Comparison of ENCODE assay signal across 8 cellular contexts in genomic region chr19:49546825-49547565, GRCh38. TPM values are rescaled to one million over a fixed set of nuclear protein-coding genes. Genes with fewer than 3 reads are reported as not detected.
DNase-seq lines count a peak whose midpoint lies in the region; ATAC-seq and TF ChIP-seq lines count a peak whose summit lies in the region.

No MANE protein-coding gene starts in this region.

- H3K27ac ChIP-seq in Panc1 (ENCODE audit: low read length) (no peak overlapping the region), neutrophil (no peak overlapping the region)

- H3K4me1 ChIP-seq in Panc1 (ENCODE audit: control insufficient read depth, insufficient read depth, low read length) (peaks cover 3% of the 10 kb centered on the region; the same call in 1 of the 2 replicates), neutrophil (ENCODE audit: control insufficient read depth in 1 of 2, insufficient read depth in 1 of 2, low read depth in 1 of 2, low read length in 1 of 2) (no peaks in the 10 kb centered on the region)

- CTCF ChIA-PET in Panc1 (lab: Charles Lee) = interaction anchor here (0.6 to 1.6 kb wide), 5 partner anchors 19 to 73 kb away, joined by 3 to 9 read pairs (median 4); partner anchors contain the start of genes FLT3LG and RCN3

- ATAC-seq in Panc1 = peak; percentile 90
- ATAC-seq in HG03442 (IDR thresholded peaks at IDR 0.05; ENCODE audit: unreplicated experiment) = no peak
- ATAC-seq in HG03196 (IDR thresholded peaks at IDR 0.05; ENCODE audit: unreplicated experiment) = no peak

- no peaks in the 10 kb centered on the region for H3K9me3 ChIP-seq in Panc1 (ENCODE audit: control insufficient read depth, insufficient read depth, low read depth, low read length)
- H3K9me3 ChIP-seq in neutrophil = no peaks in the 10 kb centered on the region

- POLR2A ChIA-PET in Panc1 (lab: Charles Lee) = interaction anchor here (0.5 to 0.7 kb wide), 4 partner anchors 11 to 95 kb away, joined by 3 read pairs; partner anchors contain the start of gene SCAF1

- no TSS peak for BruUV-seq in Panc1 (replicated peaks; lab: Mats Ljungman, UMichigan)

- peak; percentile 89 for DNase-seq in EL
- DNase-seq in Kasumi-1 (lab: John Stamatoyannopoulos, UW) = peak; percentile 90 to 92
- DNase-seq in Panc1 (ENCODE audit: low read depth, low spot score) = no peak
- peak; percentile 59 for DNase-seq in activated gamma-delta T cell treated with anti-CD3 and anti-CD28 coated beads, Interleukin-2, amount 50 U/mL, for 16 hours (ENCODE audit: low read depth)
- peak; percentile 83 to 95 for DNase-seq in foreskin fibroblast

- intact Hi-C loops in Panc1 (cut with micrococcal nuclease; ENCODE audit: unreplicated experiment) = loop anchor here (2.0 kb wide), 1 partner anchor 44 kb away; no protein-coding TSS in a partner anchor

- H3K4me3 ChIP-seq in Panc1 (ENCODE audit: low read depth in 2 of 2, low read length in 2 of 2) (peak overlapping the region in 1 of 2 experiments; percentile 35; a peak in 2 of 4 replicates), foreskin fibroblast (ENCODE audit: low read depth in 1 of 2, low read length in 2 of 2) (no peak overlapping the region), neutrophil (ENCODE audit: low read depth in 1 of 2, low read length in 1 of 2) (no peak overlapping the region)

- in situ Hi-C loops in Panc1 (cut with HindIII; ENCODE audit: low pct_unique_long_range_greater_than_20kb, low sequenced_read_pairs) = no loop called here

- H3K36me3 ChIP-seq in Panc1 (ENCODE audit: control insufficient read depth, insufficient read depth, low read length) = no peaks in the 10 kb centered on the region
- peaks cover 50% of the 10 kb centered on the region for H3K36me3 ChIP-seq in neutrophil

- no peak; the same call in 1 of the 2 replicates for TF ChIP-seq CTCF in Panc1 (IDR thresholded peaks at IDR 0.05)
- peak; percentile 81 for TF ChIP-seq CTCF in foreskin fibroblast (IDR thresholded peaks at IDR 0.05; ENCODE audit: low read depth, low read length)
- TF ChIP-seq CTCF in neutrophil (IDR thresholded peaks at IDR 0.05) = peak; percentile 83

- H3K27me3 ChIP-seq in Panc1 (ENCODE audit: control insufficient read depth, insufficient read depth, low read length) (no peaks in the 10 kb centered on the region), neutrophil (no peaks in the 10 kb centered on the region)

RNA-seq across cellular contexts. Expression of gene RCN3, which starts 19.2 kb away (rescaled TPM):
- total RNA-seq in Panc1 (2021; ENCODE audit: unreplicated experiment) = 3.0 TPM
- polyA plus RNA-seq in Panc1 (2012; ENCODE audit: insufficient read length) = 16.3 TPM

RNA-seq across cellular contexts. Expression of gene NOSIP, which starts 33.4 kb away (rescaled TPM):
- total RNA-seq in Panc1 (2021; ENCODE audit: unreplicated experiment) = 66.1 TPM
- 120 TPM for polyA plus RNA-seq in Panc1 (2012; ENCODE audit: insufficient read length)

RNA-seq across cellular contexts. Expression of gene PRRG2, which starts 34.1 kb away (rescaled TPM):
- 0.64 TPM for total RNA-seq in Panc1 (2021; ENCODE audit: unreplicated experiment)
- 0.84 TPM for polyA plus RNA-seq in Panc1 (2012; ENCODE audit: insufficient read length)

RNA-seq across cellular contexts. Expression of gene FCGRT, which starts 34.5 kb away (rescaled TPM):
- 16.7 TPM for total RNA-seq in Panc1 (2021; ENCODE audit: unreplicated experiment)
- polyA plus RNA-seq in Panc1 (2012; ENCODE audit: insufficient read length) = 39.5 TPM

RNA-seq across cellular contexts. Expression of gene PRR12, which starts 44.0 kb away (rescaled TPM):
- total RNA-seq in Panc1 (2021; ENCODE audit: unreplicated experiment) = 22.9 TPM
- polyA plus RNA-seq in Panc1 (2012; ENCODE audit: insufficient read length) = 23.1 TPM
